In genomic region chr11:78418584-78419211, GRCh38 we compare ENCODE assay signal across 8 cellular contexts. TPM values are rescaled to one million over a fixed set of nuclear protein-coding genes. Genes with fewer than 3 reads are reported as not detected.
DNase-seq lines count a peak whose midpoint lies in the region; ATAC-seq, FAIRE-seq and TF ChIP-seq lines count a peak whose summit lies in the region.

No MANE protein-coding gene starts in this region.

- TF ChIP-seq CTCF in kidney (IDR thresholded peaks at IDR 0.05; ENCODE audit: borderline replicate concordance, extremely low read depth, insufficient read depth) = no peak

- peak overlapping the region; percentile 56 to 92 for H3K9ac ChIP-seq in kidney (ENCODE audit: low read length in 2 of 2)

- H3K4me3 Mint-ChIP-seq in activated T-cell treated with anti-CD3 and anti-CD28 coated beads, Interleukin-2, amount 50 U/mL, for 72 hours = peak overlapping the region; percentile 81 to 87
- peak overlapping the region; percentile 82 for H3K4me3 Mint-ChIP-seq in activated naive CD8-positive, alpha-beta T cell

- no peak for FAIRE-seq in kidney (lab: Jason Lieb, UNC)

- WGBS in thymus = 53% methylated on average over 11 of the region's 11 CpGs

- H3K27me3 Mint-ChIP-seq in activated T-cell treated with anti-CD3 and anti-CD28 coated beads, Interleukin-2, amount 50 U/mL, for 72 hours (ENCODE audit: low read depth) = peaks cover 33% of the 10 kb centered on the region
- peaks cover 16% of the 10 kb centered on the region for H3K27me3 Mint-ChIP-seq in activated naive CD8-positive, alpha-beta T cell

- peak overlapping the region in 1 of 2 donors; percentile 79 for H3K27ac ChIP-seq in kidney (ENCODE audit: low read depth in 2 of 2, low read length in 2 of 2)
- no peak overlapping the region for H3K27ac ChIP-seq in thymus (ENCODE audit: low read depth)

- H3K4me3 ChIP-seq in kidney (ENCODE audit: low read length in 2 of 2) = peak overlapping the region; percentile 69 to 74
- H3K4me3 ChIP-seq in thymus (ENCODE audit: low read length) = peak overlapping the region; percentile 91

- intact Hi-C loops in kidney (cut with DNase I) = no loop called here

- H3K4me1 ChIP-seq in kidney (ENCODE audit: control insufficient read depth in 1 of 2, insufficient read depth in 1 of 2, low read depth in 1 of 2, low read length in 2 of 2) (peaks cover 19% of the 10 kb centered on the region in 2 donors), thymus (ENCODE audit: control insufficient read depth, insufficient read depth, low read length) (peaks cover 31% of the 10 kb centered on the region)

- H3K36me3 ChIP-seq in kidney (ENCODE audit: control insufficient read depth in 1 of 2, insufficient read depth in 2 of 2, low read length in 2 of 2) (no peaks in the 10 kb centered on the region), thymus (ENCODE audit: control insufficient read depth, insufficient read depth) (no peaks in the 10 kb centered on the region)

- peaks cover 3 to 5% of the 10 kb centered on the region in 2 donors for H3K36me3 Mint-ChIP-seq in activated T-cell treated with anti-CD3 and anti-CD28 coated beads, Interleukin-2, amount 50 U/mL, for 72 hours (ENCODE audit: insufficient read depth in 2 of 2)
- peaks cover 4% of the 10 kb centered on the region for H3K36me3 Mint-ChIP-seq in activated naive CD8-positive, alpha-beta T cell

- H3K4me1 Mint-ChIP-seq in activated T-cell treated with anti-CD3 and anti-CD28 coated beads, Interleukin-2, amount 50 U/mL, for 72 hours (ENCODE audit: low read depth) = peaks cover 43% of the 10 kb centered on the region
- H3K4me1 Mint-ChIP-seq in activated naive CD8-positive, alpha-beta T cell (ENCODE audit: low read depth) = peaks cover 29% of the 10 kb centered on the region

- H3K9me3 ChIP-seq in kidney (ENCODE audit: control insufficient read depth in 1 of 2, low read length in 2 of 2) = no peaks in the 10 kb centered on the region
- H3K9me3 ChIP-seq in thymus (ENCODE audit: control insufficient read depth) = peaks cover 1% of the 10 kb centered on the region

- no peak for ATAC-seq in activated T-cell treated with anti-CD3 and anti-CD28 coated beads, Interleukin-2, amount 50 U/mL, for 72 hours (replicated peaks in 1 of 2)
- no peak for ATAC-seq in GM21381 (IDR thresholded peaks at IDR 0.05; ENCODE audit: unreplicated experiment)

- H3K27ac Mint-ChIP-seq in activated T-cell treated with anti-CD3 and anti-CD28 coated beads, Interleukin-2, amount 50 U/mL, for 72 hours = peak overlapping the region; percentile 5
- no peak overlapping the region for H3K27ac Mint-ChIP-seq in activated naive CD8-positive, alpha-beta T cell

- no peak for DNase-seq in activated T-cell treated with anti-CD3 and anti-CD28 coated beads, Interleukin-2, amount 50 U/mL, for 72 hours
- no peak for DNase-seq in activated T-cell treated with anti-CD3 and anti-CD28 coated beads, Interleukin-2, amount 50 U/mL, for 48 hours
- no peak for DNase-seq in kidney
- no peak for DNase-seq in COR-L47 (lab: John Stamatoyannopoulos, UW)
- DNase-seq in cerebellar nuclear complex (lab: John Stamatoyannopoulos, UW) = no peak

- H3K27me3 ChIP-seq in thymus (ENCODE audit: control insufficient read depth, insufficient read depth) = no peaks in the 10 kb centered on the region

- H3K9me3 Mint-ChIP-seq in activated T-cell treated with anti-CD3 and anti-CD28 coated beads, Interleukin-2, amount 50 U/mL, for 72 hours = no peaks in the 10 kb centered on the region
- H3K9me3 Mint-ChIP-seq in activated naive CD8-positive, alpha-beta T cell (ENCODE audit: low read depth) = no peaks in the 10 kb centered on the region

RNA-seq across cellular contexts. Expression of gene GAB2, which starts 1.1 kb away (rescaled TPM):
- total RNA-seq in activated T-cell treated with anti-CD3 and anti-CD28 coated beads, Interleukin-2, amount 50 U/mL, for 72 hours = 10 to 100 TPM; 48.0 to 51.7 TPM
- total RNA-seq in kidney = 23.6 TPM
- polyA plus RNA-seq in kidney (ENCODE audit: insufficient read depth, low read depth, low replicate concordance) (3.3 TPM), thymus (3.7 TPM)
